ENCODE assay signal across 1 cellular context in the genomic region with DNA sequence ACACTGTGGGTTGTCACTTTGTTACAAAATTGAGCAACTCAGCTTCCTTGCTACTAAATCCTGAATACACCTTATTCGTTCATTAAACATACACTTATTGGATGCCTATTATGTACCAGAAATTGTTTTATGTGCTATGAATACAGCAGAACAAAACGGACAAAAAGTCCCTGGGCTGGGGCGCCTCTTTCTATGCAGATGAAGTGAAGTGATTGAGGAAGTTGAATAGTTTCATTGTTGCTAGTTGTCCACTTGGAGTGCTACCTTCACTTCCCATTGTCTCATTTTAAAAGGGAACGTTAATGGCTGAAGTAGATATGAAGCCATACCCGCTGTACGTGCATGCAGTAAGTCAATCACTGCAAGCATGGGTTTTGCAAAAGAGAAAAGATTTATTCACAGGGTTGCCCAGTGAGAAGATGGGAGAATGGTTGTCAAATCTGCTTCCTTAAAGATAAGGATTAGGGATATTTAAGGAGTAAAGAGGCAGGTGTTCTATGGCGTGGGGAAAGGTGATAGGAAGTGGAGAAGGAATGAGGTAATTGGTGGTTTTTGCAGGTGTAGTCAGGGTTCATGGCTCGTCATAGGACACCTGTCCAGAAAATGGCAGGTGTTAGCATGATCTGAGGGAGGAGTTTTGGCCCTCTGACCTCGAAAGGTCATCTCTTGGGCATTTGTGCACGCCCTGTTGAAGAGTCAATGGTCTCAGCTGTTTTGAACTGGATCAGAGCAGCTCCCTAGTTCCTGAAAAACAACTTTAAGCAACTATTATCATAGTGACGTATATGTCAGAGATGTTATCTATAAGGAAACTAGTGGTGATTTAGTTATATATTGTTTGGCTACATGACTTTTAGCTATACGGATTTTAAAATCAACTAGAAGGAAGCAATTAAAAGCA.
TF ChIP-seq lines count a peak whose summit lies in the region.

No MANE protein-coding gene starts in this region.

TF ChIP-seq in GM23338, 12 proteins besides CTCF, POLR2A, EP300 and RAD21 (continued from another document):
- TF ChIP-seq, protein P1, sequence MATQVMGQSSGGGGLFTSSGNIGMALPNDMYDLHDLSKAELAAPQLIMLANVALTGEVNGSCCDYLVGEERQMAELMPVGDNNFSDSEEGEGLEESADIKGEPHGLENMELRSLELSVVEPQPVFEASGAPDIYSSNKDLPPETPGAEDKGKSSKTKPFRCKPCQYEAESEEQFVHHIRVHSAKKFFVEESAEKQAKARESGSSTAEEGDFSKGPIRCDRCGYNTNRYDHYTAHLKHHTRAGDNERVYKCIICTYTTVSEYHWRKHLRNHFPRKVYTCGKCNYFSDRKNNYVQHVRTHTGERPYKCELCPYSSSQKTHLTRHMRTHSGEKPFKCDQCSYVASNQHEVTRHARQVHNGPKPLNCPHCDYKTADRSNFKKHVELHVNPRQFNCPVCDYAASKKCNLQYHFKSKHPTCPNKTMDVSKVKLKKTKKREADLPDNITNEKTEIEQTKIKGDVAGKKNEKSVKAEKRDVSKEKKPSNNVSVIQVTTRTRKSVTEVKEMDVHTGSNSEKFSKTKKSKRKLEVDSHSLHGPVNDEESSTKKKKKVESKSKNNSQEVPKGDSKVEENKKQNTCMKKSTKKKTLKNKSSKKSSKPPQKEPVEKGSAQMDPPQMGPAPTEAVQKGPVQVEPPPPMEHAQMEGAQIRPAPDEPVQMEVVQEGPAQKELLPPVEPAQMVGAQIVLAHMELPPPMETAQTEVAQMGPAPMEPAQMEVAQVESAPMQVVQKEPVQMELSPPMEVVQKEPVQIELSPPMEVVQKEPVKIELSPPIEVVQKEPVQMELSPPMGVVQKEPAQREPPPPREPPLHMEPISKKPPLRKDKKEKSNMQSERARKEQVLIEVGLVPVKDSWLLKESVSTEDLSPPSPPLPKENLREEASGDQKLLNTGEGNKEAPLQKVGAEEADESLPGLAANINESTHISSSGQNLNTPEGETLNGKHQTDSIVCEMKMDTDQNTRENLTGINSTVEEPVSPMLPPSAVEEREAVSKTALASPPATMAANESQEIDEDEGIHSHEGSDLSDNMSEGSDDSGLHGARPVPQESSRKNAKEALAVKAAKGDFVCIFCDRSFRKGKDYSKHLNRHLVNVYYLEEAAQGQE (IDR thresholded peaks at IDR 0.05; ENCODE audit: unreplicated experiment), result no peak
- no peak for TF ChIP-seq STAT1 (IDR thresholded peaks at IDR 0.05; ENCODE audit: unreplicated experiment)
TF ChIP-seq in GM23338: peak in this region for 0.
